28 cellular contexts compared by ENCODE assay signal in genomic region chr4:184951668-184952160, GRCh38.
"Had no signal": no experiment of that assay in that cellular context is flagged by ENCODE, and none has a peak within 500 bp of the region (broad histone marks: within the 10 kb centered on the region; RNA-seq: fewer than 3 reads in every experiment).

No MANE protein-coding gene starts in this region.

- DNase-seq: activated CD4-positive, alpha-beta memory T cell treated with anti-CD3 and anti-CD28 coated beads, Interleukin-2, amount 10 ng/mL, durations not matched to agents 7 days and 5 days; activated CD4-positive, alpha-beta T cell treated with anti-CD3 and anti-CD28 coated beads for 36 hours; activated CD4-positive, alpha-beta T cell treated with anti-CD3 and anti-CD28 coated beads, Interleukin-2, amount 10 ng/mL, durations not matched to agents 24 days and 14 days; activated CD4-positive, alpha-beta T cell treated with anti-CD3 and anti-CD28 coated beads, Interleukin-2, amount 50 U/mL, for 4 hours; activated CD4-positive, CD25-positive, alpha-beta regulatory T cell; activated CD4-positive, CD25-positive, alpha-beta regulatory T cell treated with anti-CD3 and anti-CD28 coated beads, Interleukin-2, amount 50 U/mL, for 72 hours; activated effector memory CD4-positive, alpha-beta T cell treated with anti-CD3 and anti-CD28 coated beads, Interleukin-2, amount 50 U/mL, for 16 hours; activated naive CD4-positive, alpha-beta T cell treated with anti-CD3 and anti-CD28 coated beads for 36 hours; activated naive CD8-positive, alpha-beta T cell treated with anti-CD3 and anti-CD28 coated beads for 36 hours; activated naive CD8-positive, alpha-beta T cell treated with anti-CD3 and anti-CD28 coated beads, Interleukin-2, amount 50 U/mL, for 24 hours; activated T-cell treated with anti-CD3 and anti-CD28 coated beads, Interleukin-2, amount 50 U/mL, for 1 hour; activated T-cell treated with anti-CD3 and anti-CD28 coated beads, Interleukin-2, amount 50 U/mL, for 48 hours; amygdala; body of pancreas; caudate nucleus; cortex of kidney; dermis blood vessel endothelial cell; effector CD4-positive, alpha-beta T cell; effector memory CD8-positive, alpha-beta T cell; erythroblast; esophagus squamous epithelium; foreskin melanocyte; T-helper 2 cell had no signal

- H3K4me1 ChIP-seq: adrenal gland, body of pancreas, gastroesophageal sphincter had no signal

- H3K9me3 ChIP-seq: adrenal gland, body of pancreas, esophagus squamous epithelium, gastroesophageal sphincter had no signal

- ATAC-seq: activated CD4-positive, alpha-beta T cell treated with anti-CD3 and anti-CD28 coated beads for 36 hours; activated naive CD8-positive, alpha-beta T cell treated with anti-CD3 and anti-CD28 coated beads, Interleukin-2, amount 50 U/mL, for 24 hours; body of pancreas; effector memory CD8-positive, alpha-beta T cell; gastroesophageal sphincter had no signal

- H3K27ac Mint-ChIP-seq: activated CD4-positive, alpha-beta memory T cell treated with anti-CD3 and anti-CD28 coated beads, Interleukin-2, amount 10 ng/mL, durations not matched to agents 7 days and 5 days; activated CD4-positive, alpha-beta T cell treated with anti-CD3 and anti-CD28 coated beads for 36 hours; activated CD4-positive, alpha-beta T cell treated with anti-CD3 and anti-CD28 coated beads, Interleukin-2, amount 10 ng/mL, durations not matched to agents 24 days and 14 days; activated naive CD4-positive, alpha-beta T cell treated with anti-CD3 and anti-CD28 coated beads for 36 hours; activated naive CD4-positive, alpha-beta T cell treated with anti-CD3 and anti-CD28 coated beads, Interleukin-2, amount 50 U/mL, for 24 hours; activated naive CD8-positive, alpha-beta T cell treated with anti-CD3 and anti-CD28 coated beads for 36 hours; activated naive CD8-positive, alpha-beta T cell treated with anti-CD3 and anti-CD28 coated beads, Interleukin-2, amount 50 U/mL, for 24 hours; activated T-helper 1 cell treated with anti-CD3 and anti-CD28 coated beads, Interleukin-12 subunit alpha, Interleukin-12 subunit beta, Interleukin-2, Interleukin-4 antibody, amounts not matched to agents 30 ng/mL and 10 ng/mL and 1 ng/mL, durations not matched to agents 14 hours and 24 hours and 36 hours; activated T-helper 2 cell treated with anti-CD3 and anti-CD28 coated beads, Interferon-gamma antibody, Interleukin-2, Interleukin-4, amounts not matched to agents 10 μg/mL and 5 μg/mL and 100 μg/mL, durations not matched to agents 14 hours and 24 hours and 36 hours; effector memory CD8-positive, alpha-beta T cell had no signal

- H3K27ac ChIP-seq: adrenal gland, body of pancreas, esophagus squamous epithelium, gastroesophageal sphincter had no signal

- H3K36me3 ChIP-seq: adrenal gland, esophagus squamous epithelium, gastroesophageal sphincter had no signal

- H3K4me3 Mint-ChIP-seq: activated CD4-positive, alpha-beta memory T cell treated with anti-CD3 and anti-CD28 coated beads, Interleukin-2, amount 10 ng/mL, durations not matched to agents 7 days and 5 days; activated CD4-positive, alpha-beta T cell treated with anti-CD3 and anti-CD28 coated beads for 36 hours; activated CD4-positive, alpha-beta T cell treated with anti-CD3 and anti-CD28 coated beads, Interleukin-2, amount 10 ng/mL, durations not matched to agents 24 days and 14 days; activated naive CD4-positive, alpha-beta T cell treated with anti-CD3 and anti-CD28 coated beads for 36 hours; activated naive CD4-positive, alpha-beta T cell treated with anti-CD3 and anti-CD28 coated beads, Interleukin-2, amount 50 U/mL, for 24 hours; activated naive CD8-positive, alpha-beta T cell treated with anti-CD3 and anti-CD28 coated beads for 36 hours; activated naive CD8-positive, alpha-beta T cell treated with anti-CD3 and anti-CD28 coated beads, Interleukin-2, amount 50 U/mL, for 24 hours; activated T-helper 1 cell treated with anti-CD3 and anti-CD28 coated beads, Interleukin-12 subunit alpha, Interleukin-12 subunit beta, Interleukin-2, Interleukin-4 antibody, amounts not matched to agents 30 ng/mL and 10 ng/mL and 1 ng/mL, durations not matched to agents 14 hours and 24 hours and 36 hours; effector memory CD8-positive, alpha-beta T cell had no signal

- H3K27me3 ChIP-seq: body of pancreas, gastroesophageal sphincter had no signal

- H3K4me3 ChIP-seq: adrenal gland, body of pancreas, esophagus squamous epithelium, gastroesophageal sphincter had no signal

- H3K9me3 Mint-ChIP-seq: activated CD4-positive, alpha-beta memory T cell treated with anti-CD3 and anti-CD28 coated beads, Interleukin-2, amount 10 ng/mL, durations not matched to agents 7 days and 5 days; activated CD4-positive, alpha-beta T cell treated with anti-CD3 and anti-CD28 coated beads, Interleukin-2, amount 10 ng/mL, durations not matched to agents 24 days and 14 days; activated naive CD4-positive, alpha-beta T cell treated with anti-CD3 and anti-CD28 coated beads for 36 hours; activated naive CD4-positive, alpha-beta T cell treated with anti-CD3 and anti-CD28 coated beads, Interleukin-2, amount 50 U/mL, for 24 hours; activated naive CD8-positive, alpha-beta T cell treated with anti-CD3 and anti-CD28 coated beads for 36 hours; activated naive CD8-positive, alpha-beta T cell treated with anti-CD3 and anti-CD28 coated beads, Interleukin-2, amount 50 U/mL, for 24 hours; activated T-helper 1 cell treated with anti-CD3 and anti-CD28 coated beads, Interleukin-12 subunit alpha, Interleukin-12 subunit beta, Interleukin-2, Interleukin-4 antibody, amounts not matched to agents 30 ng/mL and 10 ng/mL and 1 ng/mL, durations not matched to agents 14 hours and 24 hours and 36 hours; activated T-helper 2 cell treated with anti-CD3 and anti-CD28 coated beads, Interferon-gamma antibody, Interleukin-2, Interleukin-4, amounts not matched to agents 10 μg/mL and 5 μg/mL and 100 μg/mL, durations not matched to agents 14 hours and 24 hours and 36 hours; effector memory CD8-positive, alpha-beta T cell had no signal

- H3K36me3 Mint-ChIP-seq: activated naive CD4-positive, alpha-beta T cell treated with anti-CD3 and anti-CD28 coated beads, Interleukin-2, amount 50 U/mL, for 24 hours; activated naive CD8-positive, alpha-beta T cell treated with anti-CD3 and anti-CD28 coated beads for 36 hours had no signal

- H3K4me1 Mint-ChIP-seq: activated CD4-positive, alpha-beta memory T cell treated with anti-CD3 and anti-CD28 coated beads, Interleukin-2, amount 10 ng/mL, durations not matched to agents 7 days and 5 days; activated CD4-positive, alpha-beta T cell treated with anti-CD3 and anti-CD28 coated beads for 36 hours; activated CD4-positive, alpha-beta T cell treated with anti-CD3 and anti-CD28 coated beads, Interleukin-2, amount 10 ng/mL, durations not matched to agents 24 days and 14 days; activated naive CD4-positive, alpha-beta T cell treated with anti-CD3 and anti-CD28 coated beads, Interleukin-2, amount 50 U/mL, for 24 hours; activated naive CD8-positive, alpha-beta T cell treated with anti-CD3 and anti-CD28 coated beads for 36 hours; activated naive CD8-positive, alpha-beta T cell treated with anti-CD3 and anti-CD28 coated beads, Interleukin-2, amount 50 U/mL, for 24 hours had no signal
